33 cellular contexts compared by ENCODE assay signal in genomic region chr5:158458086-158458485, GRCh38.
"Had no signal": no experiment of that assay in that cellular context is flagged by ENCODE, and none has a peak within 500 bp of the region (broad histone marks: within the 10 kb centered on the region; RNA-seq: fewer than 3 reads in every experiment).

No MANE protein-coding gene starts in this region.

- H3K4me1 ChIP-seq: breast epithelium, colonic mucosa, esophagus squamous epithelium had no signal

- H3K9me3 ChIP-seq: adrenal gland, breast epithelium, colonic mucosa, esophagus squamous epithelium, gastroesophageal sphincter had no signal

- DNase-seq: activated CD4-positive, alpha-beta memory T cell treated with anti-CD3 and anti-CD28 coated beads for 36 hours; activated CD4-positive, alpha-beta T cell treated with anti-CD3 and anti-CD28 coated beads for 36 hours; activated CD4-positive, alpha-beta T cell treated with anti-CD3 and anti-CD28 coated beads, Interleukin-2, amount 10 ng/mL, durations not matched to agents 24 days and 14 days; activated CD4-positive, CD25-positive, alpha-beta regulatory T cell; activated CD4-positive, CD25-positive, alpha-beta regulatory T cell treated with anti-CD3 and anti-CD28 coated beads, Interleukin-2, amount 50 U/mL, for 72 hours; activated CD8-positive, alpha-beta memory T cell treated with anti-CD3 and anti-CD28 coated beads, Interleukin-2, amount 10 ng/mL, durations not matched to agents 7 days and 5 days; activated CD8-positive, alpha-beta memory T cell treated with anti-CD3 and anti-CD28 coated beads, Interleukin-2, amount 50 U/mL, for 4 hours; activated CD8-positive, alpha-beta T cell treated with anti-CD3 and anti-CD28 coated beads, Interleukin-2, amount 10 ng/mL, durations not matched to agents 7 days and 5 days; activated effector memory CD4-positive, alpha-beta T cell treated with anti-CD3 and anti-CD28 coated beads, Interleukin-2, amount 50 U/mL, for 16 hours; activated naive CD4-positive, alpha-beta T cell treated with anti-CD3 and anti-CD28 coated beads for 36 hours; activated naive CD8-positive, alpha-beta T cell treated with anti-CD3 and anti-CD28 coated beads for 36 hours; activated naive CD8-positive, alpha-beta T cell treated with anti-CD3 and anti-CD28 coated beads, Interleukin-2, amount 50 U/mL, for 24 hours; activated T-cell treated with anti-CD3 and anti-CD28 coated beads, Interleukin-2, amount 50 U/mL, for 1 hour; activated T-cell treated with anti-CD3 and anti-CD28 coated beads, Interleukin-2, amount 50 U/mL, for 48 hours; adrenal gland; amygdala; aorta; central memory CD4-positive, alpha-beta T cell; cerebellar nuclear complex; colonic mucosa; effector CD8-positive, alpha-beta T cell; esophagus squamous epithelium; foreskin melanocyte; head of caudate nucleus; T-helper 2 cell had no signal

- H3K36me3 ChIP-seq: adrenal gland, breast epithelium, cardiac muscle cell, colonic mucosa, esophagus squamous epithelium, gastroesophageal sphincter had no signal

- H3K27ac Mint-ChIP-seq: activated CD4-positive, alpha-beta memory T cell treated with anti-CD3 and anti-CD28 coated beads for 36 hours; activated CD4-positive, alpha-beta T cell treated with anti-CD3 and anti-CD28 coated beads for 36 hours; activated CD4-positive, alpha-beta T cell treated with anti-CD3 and anti-CD28 coated beads, Interleukin-2, amount 10 ng/mL, durations not matched to agents 24 days and 14 days; activated CD8-positive, alpha-beta memory T cell treated with anti-CD3 and anti-CD28 coated beads, Interleukin-2, amount 10 ng/mL, durations not matched to agents 7 days and 5 days; activated CD8-positive, alpha-beta T cell treated with anti-CD3 and anti-CD28 coated beads, Interleukin-2, amount 10 ng/mL, durations not matched to agents 7 days and 5 days; activated naive CD4-positive, alpha-beta T cell treated with anti-CD3 and anti-CD28 coated beads for 36 hours; activated naive CD4-positive, alpha-beta T cell treated with anti-CD3 and anti-CD28 coated beads, Interleukin-2, amount 50 U/mL, for 24 hours; activated naive CD8-positive, alpha-beta T cell treated with anti-CD3 and anti-CD28 coated beads for 36 hours; activated naive CD8-positive, alpha-beta T cell treated with anti-CD3 and anti-CD28 coated beads, Interleukin-2, amount 50 U/mL, for 24 hours; activated T-helper 1 cell treated with anti-CD3 and anti-CD28 coated beads, Interleukin-12 subunit alpha, Interleukin-12 subunit beta, Interleukin-2, Interleukin-4 antibody, amounts not matched to agents 30 ng/mL and 10 ng/mL and 1 ng/mL, durations not matched to agents 14 hours and 24 hours and 36 hours; activated T-helper 2 cell treated with anti-CD3 and anti-CD28 coated beads, Interferon-gamma antibody, Interleukin-2, Interleukin-4, amounts not matched to agents 10 μg/mL and 5 μg/mL and 100 μg/mL, durations not matched to agents 14 hours and 24 hours and 36 hours; brain had no signal

- H3K4me1 Mint-ChIP-seq: activated CD4-positive, alpha-beta T cell treated with anti-CD3 and anti-CD28 coated beads for 36 hours; activated CD4-positive, alpha-beta T cell treated with anti-CD3 and anti-CD28 coated beads, Interleukin-2, amount 10 ng/mL, durations not matched to agents 24 days and 14 days; activated CD8-positive, alpha-beta memory T cell treated with anti-CD3 and anti-CD28 coated beads, Interleukin-2, amount 10 ng/mL, durations not matched to agents 7 days and 5 days; activated naive CD4-positive, alpha-beta T cell treated with anti-CD3 and anti-CD28 coated beads, Interleukin-2, amount 50 U/mL, for 24 hours; brain had no signal

- H3K36me3 Mint-ChIP-seq: activated CD4-positive, alpha-beta memory T cell treated with anti-CD3 and anti-CD28 coated beads for 36 hours; activated CD8-positive, alpha-beta memory T cell treated with anti-CD3 and anti-CD28 coated beads, Interleukin-2, amount 10 ng/mL, durations not matched to agents 7 days and 5 days; activated naive CD4-positive, alpha-beta T cell treated with anti-CD3 and anti-CD28 coated beads, Interleukin-2, amount 50 U/mL, for 24 hours; activated naive CD8-positive, alpha-beta T cell treated with anti-CD3 and anti-CD28 coated beads for 36 hours; brain had no signal

- H3K27me3 Mint-ChIP-seq: activated CD4-positive, alpha-beta memory T cell treated with anti-CD3 and anti-CD28 coated beads for 36 hours; activated CD4-positive, alpha-beta T cell treated with anti-CD3 and anti-CD28 coated beads for 36 hours; activated CD4-positive, alpha-beta T cell treated with anti-CD3 and anti-CD28 coated beads, Interleukin-2, amount 10 ng/mL, durations not matched to agents 24 days and 14 days; activated CD8-positive, alpha-beta memory T cell treated with anti-CD3 and anti-CD28 coated beads, Interleukin-2, amount 10 ng/mL, durations not matched to agents 7 days and 5 days; activated naive CD4-positive, alpha-beta T cell treated with anti-CD3 and anti-CD28 coated beads, Interleukin-2, amount 50 U/mL, for 24 hours; activated naive CD8-positive, alpha-beta T cell treated with anti-CD3 and anti-CD28 coated beads for 36 hours; activated naive CD8-positive, alpha-beta T cell treated with anti-CD3 and anti-CD28 coated beads, Interleukin-2, amount 50 U/mL, for 24 hours had no signal

- H3K27me3 ChIP-seq: adrenal gland, breast epithelium, cardiac muscle cell, colonic mucosa, esophagus squamous epithelium, gastroesophageal sphincter had no signal

- H3K27ac ChIP-seq: adrenal gland, breast epithelium, cardiac muscle cell, colonic mucosa, epithelial cell of prostate, esophagus squamous epithelium, gastroesophageal sphincter had no signal

- H3K4me3 Mint-ChIP-seq: activated CD4-positive, alpha-beta memory T cell treated with anti-CD3 and anti-CD28 coated beads for 36 hours; activated CD4-positive, alpha-beta T cell treated with anti-CD3 and anti-CD28 coated beads for 36 hours; activated CD4-positive, alpha-beta T cell treated with anti-CD3 and anti-CD28 coated beads, Interleukin-2, amount 10 ng/mL, durations not matched to agents 24 days and 14 days; activated CD8-positive, alpha-beta memory T cell treated with anti-CD3 and anti-CD28 coated beads, Interleukin-2, amount 10 ng/mL, durations not matched to agents 7 days and 5 days; activated CD8-positive, alpha-beta T cell treated with anti-CD3 and anti-CD28 coated beads, Interleukin-2, amount 10 ng/mL, durations not matched to agents 7 days and 5 days; activated naive CD4-positive, alpha-beta T cell treated with anti-CD3 and anti-CD28 coated beads for 36 hours; activated naive CD4-positive, alpha-beta T cell treated with anti-CD3 and anti-CD28 coated beads, Interleukin-2, amount 50 U/mL, for 24 hours; activated naive CD8-positive, alpha-beta T cell treated with anti-CD3 and anti-CD28 coated beads for 36 hours; activated naive CD8-positive, alpha-beta T cell treated with anti-CD3 and anti-CD28 coated beads, Interleukin-2, amount 50 U/mL, for 24 hours; activated T-helper 1 cell treated with anti-CD3 and anti-CD28 coated beads, Interleukin-12 subunit alpha, Interleukin-12 subunit beta, Interleukin-2, Interleukin-4 antibody, amounts not matched to agents 30 ng/mL and 10 ng/mL and 1 ng/mL, durations not matched to agents 14 hours and 24 hours and 36 hours; brain had no signal

- H3K9me3 Mint-ChIP-seq: activated CD4-positive, alpha-beta memory T cell treated with anti-CD3 and anti-CD28 coated beads for 36 hours; activated naive CD4-positive, alpha-beta T cell treated with anti-CD3 and anti-CD28 coated beads for 36 hours; activated naive CD4-positive, alpha-beta T cell treated with anti-CD3 and anti-CD28 coated beads, Interleukin-2, amount 50 U/mL, for 24 hours; activated naive CD8-positive, alpha-beta T cell treated with anti-CD3 and anti-CD28 coated beads, Interleukin-2, amount 50 U/mL, for 24 hours; activated T-helper 1 cell treated with anti-CD3 and anti-CD28 coated beads, Interleukin-12 subunit alpha, Interleukin-12 subunit beta, Interleukin-2, Interleukin-4 antibody, amounts not matched to agents 30 ng/mL and 10 ng/mL and 1 ng/mL, durations not matched to agents 14 hours and 24 hours and 36 hours; activated T-helper 2 cell treated with anti-CD3 and anti-CD28 coated beads, Interferon-gamma antibody, Interleukin-2, Interleukin-4, amounts not matched to agents 10 μg/mL and 5 μg/mL and 100 μg/mL, durations not matched to agents 14 hours and 24 hours and 36 hours; brain had no signal

- H3K4me3 ChIP-seq: adrenal gland, breast epithelium, cardiac muscle cell, colonic mucosa, esophagus squamous epithelium, gastroesophageal sphincter had no signal
